ENCODE assay signal across 18 cellular contexts in genomic region chr6:134701301-134701700, GRCh38.
"Had no signal": no experiment of that assay in that cellular context is flagged by ENCODE, and none has a peak within 500 bp of the region (broad histone marks: within the 10 kb centered on the region; RNA-seq: fewer than 3 reads in every experiment).

No MANE protein-coding gene starts in this region.

- H3K36me3 Mint-ChIP-seq: activated naive CD4-positive, alpha-beta T cell treated with anti-CD3 and anti-CD28 coated beads, Interleukin-2, amount 50 U/mL, for 24 hours; brain; memory B cell had no signal

- H3K4me3 Mint-ChIP-seq: activated naive CD4-positive, alpha-beta T cell treated with anti-CD3 and anti-CD28 coated beads, Interleukin-2, amount 50 U/mL, for 24 hours; brain; memory B cell; nephron; stimulated activated naive CD8-positive, alpha-beta T cell treated with anti-CD3 and anti-CD28 coated beads, Interleukin-15, amount 100 ng/mL, for 72 hours had no signal

- H3K4me3 ChIP-seq: gastroesophageal sphincter, heart left ventricle, pancreas, psoas muscle, tibial nerve had no signal

- H3K27me3 ChIP-seq: gastroesophageal sphincter, heart left ventricle, pancreas, tibial nerve had no signal

- H3K36me3 ChIP-seq: gastroesophageal sphincter, heart left ventricle, pancreas, tibial nerve had no signal

- H3K9me3 Mint-ChIP-seq: activated naive CD4-positive, alpha-beta T cell treated with anti-CD3 and anti-CD28 coated beads, Interleukin-2, amount 50 U/mL, for 24 hours; stimulated activated naive CD8-positive, alpha-beta T cell treated with anti-CD3 and anti-CD28 coated beads, Interleukin-15, amount 100 ng/mL, for 72 hours had no signal

- H3K27ac Mint-ChIP-seq: activated naive CD4-positive, alpha-beta T cell treated with anti-CD3 and anti-CD28 coated beads, Interleukin-2, amount 50 U/mL, for 24 hours; brain; memory B cell; nephron; stimulated activated naive CD8-positive, alpha-beta T cell treated with anti-CD3 and anti-CD28 coated beads, Interleukin-15, amount 100 ng/mL, for 72 hours had no signal

- DNase-seq: activated CD4-positive, alpha-beta T cell treated with anti-CD3 and anti-CD28 coated beads for 1 hour; activated CD4-positive, alpha-beta T cell treated with anti-CD3 and anti-CD28 coated beads, Interleukin-2, amount 50 U/mL, for 1 hour; activated gamma-delta T cell treated with Interleukin-2 at 50 U/mL for 16 hours; activated T-cell treated with anti-CD3 and anti-CD28 coated beads, Interleukin-2, amount 50 U/mL, for 1 hour; aorta; heart left ventricle; pancreas; psoas muscle; right cardiac atrium; stimulated activated CD4-positive, alpha-beta T cell treated with anti-CD3 and anti-CD28 coated beads, Interleukin-4, amount 100 ng/mL, for 24 hours; stimulated activated naive CD8-positive, alpha-beta T cell treated with anti-CD3 and anti-CD28 coated beads, Interleukin-15, amount 100 ng/mL, for 72 hours had no signal

- ATAC-seq: gastroesophageal sphincter; heart left ventricle; pancreas; psoas muscle; right cardiac atrium; stimulated activated naive CD8-positive, alpha-beta T cell treated with anti-CD3 and anti-CD28 coated beads, Interleukin-15, amount 100 ng/mL, for 72 hours had no signal

- H3K4me1 Mint-ChIP-seq: activated naive CD4-positive, alpha-beta T cell treated with anti-CD3 and anti-CD28 coated beads, Interleukin-2, amount 50 U/mL, for 24 hours; memory B cell; stimulated activated naive CD8-positive, alpha-beta T cell treated with anti-CD3 and anti-CD28 coated beads, Interleukin-15, amount 100 ng/mL, for 72 hours had no signal

- H3K4me1 ChIP-seq: gastroesophageal sphincter, pancreas, tibial nerve had no signal

- H3K9me3 ChIP-seq: gastroesophageal sphincter, heart left ventricle, pancreas, psoas muscle, tibial nerve had no signal

- H3K27ac ChIP-seq: epithelial cell of prostate, gastroesophageal sphincter, heart left ventricle, pancreas, psoas muscle, tibial nerve had no signal
